ENCODE assay signal across 1 cellular context in the genomic region with DNA sequence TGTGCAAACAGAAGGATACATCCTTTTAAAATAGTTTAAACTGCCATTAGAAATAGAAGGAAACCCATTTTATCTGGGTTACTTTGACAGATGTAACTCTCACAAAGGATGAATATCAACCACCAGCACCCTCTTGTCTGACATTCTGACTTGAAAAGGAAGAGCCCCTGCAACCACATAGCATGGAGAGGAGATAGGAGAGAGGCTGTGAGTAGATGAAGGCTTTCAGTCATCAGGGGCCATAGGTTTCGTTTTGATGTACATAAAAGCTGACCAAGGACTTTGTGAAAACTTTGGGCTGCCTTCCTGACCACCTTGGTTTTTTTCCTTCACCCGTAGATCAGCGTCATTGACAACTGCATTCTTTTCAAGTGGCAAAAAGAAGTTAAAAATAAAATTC.
TF ChIP-seq lines count a peak whose summit lies in the region.

No MANE protein-coding gene starts in this region.

TF ChIP-seq in SK-N-SH, 30 proteins besides CTCF, POLR2A, EP300 and RAD21 (continued from another document):
- TF ChIP-seq ZBTB33 (IDR thresholded peaks at IDR 0.05; ENCODE audit: borderline replicate concordance, low read depth), result no peak
- TF ChIP-seq NFIC (IDR thresholded peaks at IDR 0.05; ENCODE audit: borderline replicate concordance), result no peak
- no peak for TF ChIP-seq GABPA (IDR thresholded peaks at IDR 0.05; ENCODE audit: low read depth)
